Comparison of ENCODE assay signal across 12 cellular contexts in the genomic region with DNA sequence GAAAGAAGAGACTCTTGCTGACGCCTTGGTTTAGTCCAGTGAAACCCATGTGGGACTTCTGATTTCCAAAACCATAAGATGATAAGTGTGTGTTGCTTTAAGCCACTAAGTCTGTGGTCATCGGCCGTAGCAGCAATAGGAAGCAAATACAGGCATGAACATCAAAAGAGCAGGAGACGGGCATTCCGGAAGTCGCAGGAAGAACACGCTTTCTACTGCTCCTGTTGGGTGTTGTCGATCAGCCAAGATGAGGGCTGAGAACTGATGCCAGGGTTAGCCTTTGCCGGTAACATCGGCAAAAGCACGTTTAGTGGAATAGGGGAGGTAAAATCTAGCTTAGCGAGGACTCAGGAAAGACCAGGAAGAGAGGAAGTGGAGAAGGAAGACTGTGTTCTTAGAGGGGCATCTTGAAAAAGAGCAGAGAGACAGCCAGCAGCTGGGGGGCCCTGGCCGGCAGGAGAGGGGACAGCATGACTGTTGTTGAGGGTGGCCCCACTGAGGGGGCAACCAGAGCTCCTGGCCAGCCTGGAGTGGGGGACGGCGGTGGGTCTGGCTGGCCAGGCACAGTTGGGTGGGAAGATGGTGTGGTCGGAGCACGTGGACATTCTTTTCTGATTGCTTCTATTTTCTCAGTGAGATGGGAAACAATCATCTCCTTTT.
A peak's percentile ranks its signal among the peaks of the same experiment; 100 is the strongest.
DNase-seq lines count a peak whose midpoint lies in the region; ATAC-seq and TF ChIP-seq lines count a peak whose summit lies in the region.
"Had no signal": no experiment of that assay in that cellular context is flagged by ENCODE, and none has a peak within 500 bp of the region (broad histone marks: within the 10 kb centered on the region; RNA-seq: fewer than 3 reads in every experiment).

No MANE protein-coding gene starts in this region.

- H3K9me3 Mint-ChIP-seq in osteocyte (ENCODE audit: unreplicated experiment): peaks cover 10% of the 10 kb centered on the region
- H3K9me3 Mint-ChIP-seq: effector memory CD8-positive, alpha-beta T cell had no signal

- H3K27me3 ChIP-seq in left ventricle myocardium inferior (ENCODE audit: low read depth) (no peaks in the 10 kb centered on the region), esophagus squamous epithelium (peaks cover 0 to 10% (median 0%) of the 10 kb centered on the region in 4 donors), upper lobe of right lung (no peaks in the 10 kb centered on the region)

- peak overlapping the region; percentile 97 for H3K27ac Mint-ChIP-seq in osteocyte (ENCODE audit: unreplicated experiment)
- H3K27ac Mint-ChIP-seq: effector memory CD8-positive, alpha-beta T cell had no signal

- H3K4me1 ChIP-seq in left ventricle myocardium inferior: peaks cover 21% of the 10 kb centered on the region
- H3K4me1 ChIP-seq in esophagus squamous epithelium: peaks cover 0 to 45% (median 7%) of the 10 kb centered on the region in 3 donors
- peaks cover 1% of the 10 kb centered on the region for H3K4me1 ChIP-seq in upper lobe of right lung

- H3K36me3 ChIP-seq in left ventricle myocardium inferior (no peaks in the 10 kb centered on the region), esophagus squamous epithelium (no peaks in the 10 kb centered on the region), upper lobe of right lung (no peaks in the 10 kb centered on the region)

- H3K4me3 Mint-ChIP-seq in osteocyte (ENCODE audit: unreplicated experiment): peak overlapping the region; percentile 10
- H3K4me3 Mint-ChIP-seq: effector memory CD8-positive, alpha-beta T cell; neural crest cell had no signal

- peaks cover 11% of the 10 kb centered on the region for H3K9me3 ChIP-seq in left ventricle myocardium inferior (replicated peaks)
- H3K9me3 ChIP-seq in esophagus squamous epithelium: peaks cover 0 to 6% (median 0%) of the 10 kb centered on the region in 3 donors
- H3K9me3 ChIP-seq in upper lobe of right lung: no peaks in the 10 kb centered on the region

- H3K36me3 Mint-ChIP-seq in osteocyte (ENCODE audit: unreplicated experiment): no peaks in the 10 kb centered on the region

- no peaks in the 10 kb centered on the region for H3K27me3 Mint-ChIP-seq in osteocyte (ENCODE audit: unreplicated experiment)
- H3K27me3 Mint-ChIP-seq: effector memory CD8-positive, alpha-beta T cell had no signal

- ATAC-seq in left cardiac atrium (no peak), upper lobe of right lung (no peak), GM18873 (IDR thresholded peaks at IDR 0.05; ENCODE audit: low FRiP score, unreplicated experiment) (no peak)
- ATAC-seq: effector memory CD8-positive, alpha-beta T cell had no signal

- H3K4me3 ChIP-seq in left ventricle myocardium inferior (no peak overlapping the region), esophagus squamous epithelium (no peak overlapping the region), upper lobe of right lung (no peak overlapping the region)

- no peak for TF ChIP-seq CTCF in left ventricle myocardium inferior (IDR thresholded peaks at IDR 0.05; ENCODE audit: borderline replicate concordance)
- no peak for TF ChIP-seq CTCF in esophagus squamous epithelium (IDR thresholded peaks at IDR 0.05)
- TF ChIP-seq CTCF in osteocyte (IDR thresholded peaks at IDR 0.05): no peak
- no peak for TF ChIP-seq CTCF in upper lobe of right lung (IDR thresholded peaks at IDR 0.05)

- no peak for DNase-seq in left ventricle myocardium inferior
- no peak for DNase-seq in left cardiac atrium
- no peak for DNase-seq in esophagus squamous epithelium (lab: John Stamatoyannopoulos, UW)
- DNase-seq in osteocyte (ENCODE audit: extremely low spot score, unreplicated experiment): peak; percentile 82
- DNase-seq in upper lobe of right lung: no peak
- DNase-seq in NCI-H1436 treated with DMSO at 0.1 percent for 48 hours (lab: John Stamatoyannopoulos, UW): no peak
- DNase-seq in HuH-7 (ENCODE audit: low spot score): no peak
- DNase-seq: MV-4-11, NCI-H2171 had no signal

- H3K4me1 Mint-ChIP-seq in osteocyte (ENCODE audit: unreplicated experiment): peaks cover 53% of the 10 kb centered on the region

- H3K27ac ChIP-seq in left ventricle myocardium inferior (replicated peaks): peak overlapping the region; percentile 40
- peak overlapping the region in 3 of 4 donors; percentile 19 to 70 (median 52) for H3K27ac ChIP-seq in esophagus squamous epithelium
- H3K27ac ChIP-seq in upper lobe of right lung: peak overlapping the region; percentile 49

- intact Hi-C loops in left ventricle myocardium inferior (cut with micrococcal nuclease): no loop called here
- intact Hi-C loops in left cardiac atrium (cut with DNase I): no loop called here
- intact Hi-C loops in esophagus squamous epithelium (cut with DNase I): no loop called here
- intact Hi-C loops in upper lobe of right lung (cut with DNase I): no loop called here

- no peak for TF ChIP-seq POLR2A in esophagus squamous epithelium (IDR thresholded peaks at IDR 0.05)

- 72 to 76% methylated on average over 16 to 17 of the region's 17 CpGs for WGBS in esophagus squamous epithelium, 2 donors
